20 cellular contexts compared by ENCODE assay signal in the genomic region with DNA sequence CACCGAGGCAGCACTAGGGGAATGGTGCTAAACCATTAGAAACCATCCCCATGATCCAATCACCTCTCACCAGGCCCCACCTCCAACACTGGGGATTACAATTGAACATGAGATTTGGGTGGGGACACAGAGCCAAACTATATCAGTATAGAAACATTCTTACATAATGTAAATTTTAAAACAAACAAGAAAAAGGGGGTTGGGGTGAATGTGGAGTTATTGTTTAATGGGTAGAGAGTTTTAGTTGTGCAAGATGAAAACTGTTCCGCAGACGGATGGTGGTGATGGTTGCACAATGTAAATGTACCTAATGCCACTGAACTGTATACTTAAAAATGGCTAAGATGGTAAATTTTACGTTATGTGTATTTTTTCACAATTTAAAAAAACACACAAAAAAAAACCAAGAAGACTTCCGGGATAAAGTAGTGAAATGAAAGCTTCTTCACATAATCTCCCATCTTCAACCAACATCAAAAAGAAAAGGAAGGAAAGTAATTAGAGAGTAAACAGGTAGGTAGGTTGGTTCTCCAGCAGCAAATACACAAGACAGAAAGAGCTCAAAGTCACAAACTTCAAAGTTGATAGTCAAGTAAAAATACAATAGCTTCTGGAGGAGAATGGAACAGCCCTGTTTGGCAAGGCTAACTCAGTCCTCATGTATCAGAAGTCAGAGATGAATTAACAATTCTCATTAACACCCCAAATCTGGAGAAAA. TPM values are rescaled to one million over a fixed set of nuclear protein-coding genes. Genes with fewer than 3 reads are reported as not detected.
DNase-seq lines count a peak whose midpoint lies in the region; ATAC-seq, FAIRE-seq and TF ChIP-seq lines count a peak whose summit lies in the region.
"Had no signal": no experiment of that assay in that cellular context is flagged by ENCODE, and none has a peak within 500 bp of the region (broad histone marks: within the 10 kb centered on the region; RNA-seq: fewer than 3 reads in every experiment).

No MANE protein-coding gene starts in this region.

- FAIRE-seq in GM12892 (lab: Jason Lieb, UNC): peak; percentile 27

- TF ChIP-seq CTCF in osteocyte (IDR thresholded peaks at IDR 0.05): no peak

- no peaks in the 10 kb centered on the region for H3K9me3 Mint-ChIP-seq in activated naive CD4-positive, alpha-beta T cell treated with anti-CD3 and anti-CD28 coated beads for 36 hours
- H3K9me3 Mint-ChIP-seq in activated CD8-positive, alpha-beta T cell treated with anti-CD3 and anti-CD28 coated beads, Interleukin-2, amount 10 ng/mL, durations not matched to agents 7 days and 5 days (ENCODE audit: insufficient read depth): no peaks in the 10 kb centered on the region
- H3K9me3 Mint-ChIP-seq in osteocyte (ENCODE audit: unreplicated experiment): peaks cover 3% of the 10 kb centered on the region
- no peaks in the 10 kb centered on the region for H3K9me3 Mint-ChIP-seq in activated CD8-positive, alpha-beta memory T cell treated with anti-CD3 and anti-CD28 coated beads, Interleukin-2, amount 10 ng/mL, durations not matched to agents 7 days and 5 days (ENCODE audit: low read depth)
- H3K9me3 Mint-ChIP-seq: CD8-positive, alpha-beta memory T cell had no signal

- no peaks in the 10 kb centered on the region for H3K27me3 Mint-ChIP-seq in activated naive CD4-positive, alpha-beta T cell treated with anti-CD3 and anti-CD28 coated beads for 36 hours (ENCODE audit: low read depth)
- H3K27me3 Mint-ChIP-seq in activated CD8-positive, alpha-beta T cell treated with anti-CD3 and anti-CD28 coated beads, Interleukin-2, amount 10 ng/mL, durations not matched to agents 7 days and 5 days (ENCODE audit: low read depth): no peaks in the 10 kb centered on the region
- no peaks in the 10 kb centered on the region for H3K27me3 Mint-ChIP-seq in osteocyte (ENCODE audit: unreplicated experiment)
- no peaks in the 10 kb centered on the region for H3K27me3 Mint-ChIP-seq in activated CD8-positive, alpha-beta memory T cell treated with anti-CD3 and anti-CD28 coated beads, Interleukin-2, amount 10 ng/mL, durations not matched to agents 7 days and 5 days
- H3K27me3 Mint-ChIP-seq: CD8-positive, alpha-beta memory T cell had no signal

- ATAC-seq in activated CD8-positive, alpha-beta T cell treated with anti-CD3 and anti-CD28 coated beads, Interleukin-2, amount 10 ng/mL, durations not matched to agents 7 days and 5 days: no peak
- no peak for ATAC-seq in GM21423 (IDR thresholded peaks at IDR 0.05; ENCODE audit: unreplicated experiment)
- ATAC-seq in activated CD8-positive, alpha-beta memory T cell treated with anti-CD3 and anti-CD28 coated beads, Interleukin-2, amount 10 ng/mL, durations not matched to agents 7 days and 5 days: no peak
- ATAC-seq: esophagus mucosa, gastrocnemius medialis had no signal

- POLR2A ChIA-PET in activated CD8-positive, alpha-beta T cell treated with anti-CD3 and anti-CD28 coated beads, Interleukin-2, amount 10 ng/mL, durations not matched to agents 7 days and 5 days (lab: Charles Lee): interaction anchor here (1.3 to 1.7 kb wide), 2 partner anchors 16 kb away, joined by 3 to 4 read pairs; a partner anchor contains a TSS

- CTCF ChIA-PET in activated naive CD4-positive, alpha-beta T cell treated with anti-CD3 and anti-CD28 coated beads for 36 hours (lab: Charles Lee): no interaction called here
- CTCF ChIA-PET in activated CD8-positive, alpha-beta T cell treated with anti-CD3 and anti-CD28 coated beads, Interleukin-2, amount 10 ng/mL, durations not matched to agents 7 days and 5 days (lab: Charles Lee): interaction anchor here (0.6 to 0.7 kb wide), 3 partner anchors 29 to 1040 kb away, joined by 3 to 4 read pairs (median 3); no protein-coding TSS in a partner anchor
- CTCF ChIA-PET in activated CD8-positive, alpha-beta memory T cell treated with anti-CD3 and anti-CD28 coated beads, Interleukin-2, amount 10 ng/mL, durations not matched to agents 7 days and 5 days (lab: Charles Lee): no interaction called here

- H3K36me3 Mint-ChIP-seq in activated naive CD4-positive, alpha-beta T cell treated with anti-CD3 and anti-CD28 coated beads for 36 hours (ENCODE audit: low read depth): peaks cover 14% of the 10 kb centered on the region
- peaks cover 36% of the 10 kb centered on the region for H3K36me3 Mint-ChIP-seq in activated CD8-positive, alpha-beta T cell treated with anti-CD3 and anti-CD28 coated beads, Interleukin-2, amount 10 ng/mL, durations not matched to agents 7 days and 5 days (ENCODE audit: low read depth)
- peaks cover 5% of the 10 kb centered on the region for H3K36me3 Mint-ChIP-seq in osteocyte (ENCODE audit: unreplicated experiment)
- peaks cover 35% of the 10 kb centered on the region for H3K36me3 Mint-ChIP-seq in activated CD8-positive, alpha-beta memory T cell treated with anti-CD3 and anti-CD28 coated beads, Interleukin-2, amount 10 ng/mL, durations not matched to agents 7 days and 5 days

- no peak for TF ChIP-seq POLR2A in GM12892 (IDR thresholded peaks at IDR 0.05; ENCODE audit: low read depth, low read length)

- H3K4me3 Mint-ChIP-seq in activated naive CD4-positive, alpha-beta T cell treated with anti-CD3 and anti-CD28 coated beads for 36 hours: no peak overlapping the region
- H3K4me3 Mint-ChIP-seq in activated CD8-positive, alpha-beta T cell treated with anti-CD3 and anti-CD28 coated beads, Interleukin-2, amount 10 ng/mL, durations not matched to agents 7 days and 5 days: no peak overlapping the region
- no peak overlapping the region for H3K4me3 Mint-ChIP-seq in osteocyte (ENCODE audit: unreplicated experiment)
- H3K4me3 Mint-ChIP-seq in activated CD8-positive, alpha-beta memory T cell treated with anti-CD3 and anti-CD28 coated beads, Interleukin-2, amount 10 ng/mL, durations not matched to agents 7 days and 5 days: no peak overlapping the region

- DNase-seq in activated naive CD4-positive, alpha-beta T cell treated with anti-CD3 and anti-CD28 coated beads for 36 hours: no peak
- no peak for DNase-seq in activated naive CD4-positive, alpha-beta T cell (lab: John Stamatoyannopoulos, UW)
- DNase-seq in GM12892 (ENCODE audit: insufficient read length): no peak
- DNase-seq in activated CD8-positive, alpha-beta T cell treated with anti-CD3 and anti-CD28 coated beads, Interleukin-2, amount 10 ng/mL, durations not matched to agents 7 days and 5 days: no peak
- DNase-seq in osteocyte (ENCODE audit: extremely low spot score, unreplicated experiment): no peak
- DNase-seq in activated CD8-positive, alpha-beta memory T cell treated with anti-CD3 and anti-CD28 coated beads, Interleukin-2, amount 10 ng/mL, durations not matched to agents 7 days and 5 days: no peak
- no peak for DNase-seq in NCI-H69 (lab: John Stamatoyannopoulos, UW)
- DNase-seq: activated CD4-positive, alpha-beta T cell treated with anti-CD3 and anti-CD28 coated beads, Interleukin-2, amount 50 U/mL, for 4 hours; anterior cingulate cortex; caudate nucleus; CD8-positive, alpha-beta memory T cell; gastrocnemius medialis; Karpas-422; NCI-H1105 treated with DMSO at 0.1 percent for 48 hours; NCI-H2107; SK-N-SH; stimulated activated CD4-positive, alpha-beta T cell treated with anti-CD3 and anti-CD28 coated beads, Interleukin-12 subunit alpha, Interleukin-12 subunit beta, amount 100 ng/mL, for 4 hours; stimulated activated CD8-positive, alpha-beta memory T cell treated with anti-CD3 and anti-CD28 coated beads, Interleukin-4, amount 100 ng/mL, for 48 hours had no signal

- H3K4me1 Mint-ChIP-seq in activated naive CD4-positive, alpha-beta T cell treated with anti-CD3 and anti-CD28 coated beads for 36 hours (ENCODE audit: low read depth): peaks cover 48% of the 10 kb centered on the region
- H3K4me1 Mint-ChIP-seq in activated CD8-positive, alpha-beta T cell treated with anti-CD3 and anti-CD28 coated beads, Interleukin-2, amount 10 ng/mL, durations not matched to agents 7 days and 5 days (ENCODE audit: low read depth): peaks cover 30% of the 10 kb centered on the region
- H3K4me1 Mint-ChIP-seq in osteocyte (ENCODE audit: unreplicated experiment): peaks cover 66% of the 10 kb centered on the region
- H3K4me1 Mint-ChIP-seq in activated CD8-positive, alpha-beta memory T cell treated with anti-CD3 and anti-CD28 coated beads, Interleukin-2, amount 10 ng/mL, durations not matched to agents 7 days and 5 days: peaks cover 30% of the 10 kb centered on the region

- intact Hi-C loops in activated naive CD4-positive, alpha-beta T cell treated with anti-CD3 and anti-CD28 coated beads for 36 hours (cut with micrococcal nuclease): loop anchor here (5.0 kb wide), 1 partner anchor 234 kb away; no protein-coding TSS in a partner anchor

- peak overlapping the region; percentile 1 for H3K27ac Mint-ChIP-seq in activated naive CD4-positive, alpha-beta T cell treated with anti-CD3 and anti-CD28 coated beads for 36 hours
- peak overlapping the region; percentile 6 for H3K27ac Mint-ChIP-seq in activated CD8-positive, alpha-beta T cell treated with anti-CD3 and anti-CD28 coated beads, Interleukin-2, amount 10 ng/mL, durations not matched to agents 7 days and 5 days
- peak overlapping the region; percentile 13 for H3K27ac Mint-ChIP-seq in osteocyte (ENCODE audit: unreplicated experiment)
- no peak overlapping the region for H3K27ac Mint-ChIP-seq in activated CD8-positive, alpha-beta memory T cell treated with anti-CD3 and anti-CD28 coated beads, Interleukin-2, amount 10 ng/mL, durations not matched to agents 7 days and 5 days

RNA-seq across cellular contexts. Expression of a gene that starts 16.3 kb away (rescaled TPM):
- 10 to 100 TPM; 15.9 to 17.4 TPM for total RNA-seq in activated naive CD4-positive, alpha-beta T cell treated with anti-CD3 and anti-CD28 coated beads for 36 hours
- polyA plus RNA-seq in GM12892 (2012; ENCODE audit: missing spikeins): 29.9 TPM
- 10 to 100 TPM; 20.6 to 21.4 TPM for total RNA-seq in activated CD8-positive, alpha-beta T cell treated with anti-CD3 and anti-CD28 coated beads, Interleukin-2, amount 10 ng/mL, durations not matched to agents 7 days and 5 days
- 40.1 and 42.0 TPM in 2 replicates for total RNA-seq in osteocyte
- 10 to 100 TPM; 22.1 to 22.7 TPM for total RNA-seq in activated CD8-positive, alpha-beta memory T cell treated with anti-CD3 and anti-CD28 coated beads, Interleukin-2, amount 10 ng/mL, durations not matched to agents 7 days and 5 days

RNA-seq across cellular contexts. Expression of a gene that starts 16.5 kb away (rescaled TPM):
- 10 to 100 TPM; 33.8 to 36.1 TPM for total RNA-seq in activated naive CD4-positive, alpha-beta T cell treated with anti-CD3 and anti-CD28 coated beads for 36 hours
- polyA plus RNA-seq in GM12892 (2012; ENCODE audit: missing spikeins): 35.1 TPM
- total RNA-seq in activated CD8-positive, alpha-beta T cell treated with anti-CD3 and anti-CD28 coated beads, Interleukin-2, amount 10 ng/mL, durations not matched to agents 7 days and 5 days: 10 to 100 TPM; 27.1 TPM
- 21.4 and 22.0 TPM in 2 replicates for total RNA-seq in osteocyte
- 10 to 100 TPM; 31.8 to 34.6 TPM for total RNA-seq in activated CD8-positive, alpha-beta memory T cell treated with anti-CD3 and anti-CD28 coated beads, Interleukin-2, amount 10 ng/mL, durations not matched to agents 7 days and 5 days
